1 cellular context compared by ENCODE assay signal in the genomic region with DNA sequence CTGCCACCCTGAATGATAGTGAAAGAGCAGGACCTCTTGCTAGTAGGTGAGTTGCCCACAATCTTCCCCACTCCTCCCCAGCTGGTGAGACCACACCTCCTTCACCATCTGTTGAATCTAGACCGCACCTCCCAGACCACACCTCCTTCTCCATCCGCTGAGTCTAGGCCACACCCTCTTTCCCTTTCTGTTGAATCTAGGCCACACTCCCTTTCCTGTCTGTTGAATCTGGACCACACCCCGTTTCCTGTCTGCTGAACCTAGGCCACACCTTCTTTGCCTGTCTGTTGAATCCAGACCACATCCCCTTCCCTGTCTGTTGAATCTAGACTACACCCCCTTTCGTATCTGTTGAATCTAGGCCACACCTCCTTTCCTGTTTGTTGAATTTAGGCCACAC.
TF ChIP-seq lines count a peak whose summit lies in the region.

No MANE protein-coding gene starts in this region.

TF ChIP-seq in HepG2, 621 proteins besides CTCF, POLR2A, EP300 and RAD21 (continued from another document):
- TF ChIP-seq, protein P1, sequence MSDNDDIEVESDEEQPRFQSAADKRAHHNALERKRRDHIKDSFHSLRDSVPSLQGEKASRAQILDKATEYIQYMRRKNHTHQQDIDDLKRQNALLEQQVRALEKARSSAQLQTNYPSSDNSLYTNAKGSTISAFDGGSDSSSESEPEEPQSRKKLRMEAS (IDR thresholded peaks at IDR 0.05), result no peak
- TF ChIP-seq ZBTB14 (CRISPR knock-in tag; IDR thresholded peaks at IDR 0.05) (no peak), ZSCAN31 (CRISPR knock-in tag; IDR thresholded peaks at IDR 0.05; ENCODE audit: low read depth) (no peak), ZBTB7A (CRISPR knock-in tag; IDR thresholded peaks at IDR 0.05) (no peak), PLSCR1 (CRISPR knock-in tag; IDR thresholded peaks at IDR 0.05; ENCODE audit: borderline replicate concordance) (no peak), POLR2G (IDR thresholded peaks at IDR 0.05; ENCODE audit: low read depth, low read length) (no peak)
